Comparison of ENCODE assay signal across 9 cellular contexts in the genomic region with DNA sequence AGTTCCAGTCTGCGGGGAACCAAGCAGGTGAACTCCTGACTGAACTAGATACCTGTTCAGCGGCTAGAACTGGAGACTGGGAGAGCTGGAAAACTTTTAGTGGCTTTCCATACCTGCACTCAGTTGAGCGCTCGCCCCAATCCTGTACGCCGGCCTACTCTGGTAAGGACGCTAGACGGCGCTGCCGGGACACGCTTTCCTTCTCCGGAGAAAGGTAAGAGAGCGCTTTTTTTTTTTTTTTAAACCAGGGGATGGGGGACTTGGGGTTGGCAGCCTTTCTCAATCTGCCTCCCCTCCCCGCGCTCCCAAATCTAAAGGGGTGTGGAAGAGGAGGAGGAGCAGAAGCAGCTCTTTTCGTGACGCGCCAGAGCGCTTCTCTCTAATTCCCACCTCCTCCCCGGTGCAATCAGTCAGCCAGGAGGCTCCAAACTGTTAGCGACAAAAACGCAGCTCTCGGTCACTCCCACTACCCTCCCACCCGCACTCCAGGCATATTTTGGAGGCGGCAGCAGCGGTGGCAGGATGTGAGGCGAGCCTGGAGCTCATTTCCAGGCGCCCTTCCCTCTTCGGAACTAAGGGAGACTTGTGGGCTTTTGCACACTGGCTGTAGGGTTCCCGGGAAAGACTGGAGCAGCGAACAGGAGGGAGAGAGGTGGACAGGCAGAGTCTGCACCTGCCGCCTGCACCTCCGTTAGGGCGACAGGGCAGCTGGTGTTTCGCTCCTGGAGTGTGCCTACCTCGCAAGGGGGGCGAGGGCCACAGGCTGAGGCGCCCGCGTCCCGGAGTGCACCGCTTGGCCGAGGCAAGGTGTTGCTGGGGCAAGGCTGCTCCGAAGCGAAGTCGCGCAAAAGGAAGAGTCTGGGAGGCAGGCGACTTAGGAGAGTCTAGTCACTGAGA. TPM values are rescaled to one million over a fixed set of nuclear protein-coding genes. Genes with fewer than 3 reads are reported as not detected.
A peak's percentile ranks its signal among the peaks of the same experiment; 100 is the strongest.
DNase-seq lines count a peak whose midpoint lies in the region; ATAC-seq, FAIRE-seq and TF ChIP-seq lines count a peak whose summit lies in the region.
"Had no signal": no experiment of that assay in that cellular context is flagged by ENCODE, and none has a peak within 500 bp of the region (broad histone marks: within the 10 kb centered on the region; RNA-seq: fewer than 3 reads in every experiment).

A gene (plus strand): TSS at position 409 of the 897 bp plus-strand sequence.

- H2BK120ac ChIP-seq in mesenchymal stem cell (ENCODE audit: low read depth, low read length), result no peak within 1 kb of the TSS

- ATAC-seq in GM18520 (IDR thresholded peaks at IDR 0.05; ENCODE audit: unreplicated experiment), result no peak
- ATAC-seq in GM21723 (IDR thresholded peaks at IDR 0.05; ENCODE audit: unreplicated experiment), result no peak

- H4K91ac ChIP-seq in mesenchymal stem cell (ENCODE audit: low read length), result no peak within 1 kb of the TSS

- H3K4me1 ChIP-seq in ES-I3 (ENCODE audit: insufficient read depth, low read length) (no peaks in the 10 kb centered on the region), mesenchymal stem cell (ENCODE audit: control insufficient read depth, insufficient read depth, low read depth, low read length) (peaks cover 10% of the 10 kb centered on the region), SJCRH30 (no peaks in the 10 kb centered on the region)

- no peak within 1 kb of the TSS for H3K23ac ChIP-seq in mesenchymal stem cell (ENCODE audit: low read length in 2 of 2)

- H3K18ac ChIP-seq in mesenchymal stem cell (ENCODE audit: low read depth in 1 of 2, low read length in 2 of 2), result no peak within 1 kb of the TSS

- H3K27ac ChIP-seq in mesenchymal stem cell (ENCODE audit: low read length, poor library complexity, severe bottlenecking) (no peak within 1 kb of the TSS), SJCRH30 (no peak within 1 kb of the TSS)

- peak within 1 kb of the TSS; percentile 10 for H3K4me3 ChIP-seq in bronchial epithelial cell (ENCODE audit: low read depth, low read length)
- H3K4me3 ChIP-seq in mesenchymal stem cell (ENCODE audit: insufficient read depth in 1 of 2, low read depth in 1 of 2, low read length in 2 of 2), result no peak within 1 kb of the TSS
- no peak within 1 kb of the TSS for H3K4me3 ChIP-seq in SJCRH30

- H2BK15ac ChIP-seq in mesenchymal stem cell (ENCODE audit: low read depth, poor library complexity, severe bottlenecking), result no peak within 1 kb of the TSS

- H3K27me3 ChIP-seq in bronchial epithelial cell (ENCODE audit: control insufficient read depth, insufficient read depth, low read length) (peaks cover 18% of the 10 kb centered on the region), mesenchymal stem cell (ENCODE audit: control insufficient read depth in 1 of 2, insufficient read depth in 1 of 2, low read length in 2 of 2) (peaks cover 41 to 65% of the 10 kb centered on the region in 2 experiments), SJCRH30 (no peaks in the 10 kb centered on the region)

- H3K36me3 ChIP-seq in ES-I3 (ENCODE audit: insufficient read depth, low read length), result no peaks in the 10 kb centered on the region
- no peaks in the 10 kb centered on the region for H3K36me3 ChIP-seq in bronchial epithelial cell (ENCODE audit: control insufficient read depth, insufficient read depth, low read length)
- H3K36me3 ChIP-seq in mesenchymal stem cell (ENCODE audit: control insufficient read depth in 1 of 2, insufficient read depth in 2 of 2, low read depth in 1 of 2, low read length in 2 of 2), result no peaks in the 10 kb centered on the region
- no peaks in the 10 kb centered on the region for H3K36me3 ChIP-seq in SJCRH30

- no peak within 1 kb of the TSS for H2AFZ ChIP-seq in mesenchymal stem cell (ENCODE audit: low read depth, low read length)

- DNase-seq in HuH-7 (ENCODE audit: low spot score) (peak; percentile 45), bronchial epithelial cell (ENCODE audit: low read depth) (peak; percentile 23), mesenchymal stem cell (peak; percentile 20), DMS79 (lab: John Stamatoyannopoulos, UW) (no peak), SJCRH30 (no peak)

- no peak within 1 kb of the TSS for H4K8ac ChIP-seq in mesenchymal stem cell (ENCODE audit: low read length)

- peak; percentile 77 for TF ChIP-seq CTCF in bronchial epithelial cell (IDR thresholded peaks at IDR 0.05; ENCODE audit: insufficient read depth, low read length, severe bottlenecking)

- no peak within 1 kb of the TSS for H2BK5ac ChIP-seq in mesenchymal stem cell (ENCODE audit: low read depth, low read length, poor library complexity, severe bottlenecking)

- H3K4ac ChIP-seq in mesenchymal stem cell (ENCODE audit: low read depth in 1 of 2, low read length in 2 of 2), result no peak within 1 kb of the TSS

- no peak within 1 kb of the TSS for H2BK12ac ChIP-seq in mesenchymal stem cell (ENCODE audit: low read length in 2 of 2)

- H3K9me3 ChIP-seq in ES-I3 (ENCODE audit: control insufficient read depth, insufficient read depth, low read length) (no peaks in the 10 kb centered on the region), mesenchymal stem cell (ENCODE audit: control insufficient read depth, low read length) (no peaks in the 10 kb centered on the region), SJCRH30 (replicated peaks) (no peaks in the 10 kb centered on the region)

- no peak within 1 kb of the TSS for H2AK5ac ChIP-seq in mesenchymal stem cell (ENCODE audit: low read length, severe bottlenecking)

- peak within 1 kb of the TSS; percentile 68 for H3K4me2 ChIP-seq in mesenchymal stem cell (ENCODE audit: low read length, poor library complexity, severe bottlenecking)

- H3K14ac ChIP-seq in mesenchymal stem cell (ENCODE audit: low read length in 2 of 2), result no peak within 1 kb of the TSS

- 2% methylated on average over 22 of the region's 48 CpGs for WGBS in mesenchymal stem cell

- no peak for FAIRE-seq in bronchial epithelial cell (lab: Jason Lieb, UNC)

- H3K9ac ChIP-seq in ES-I3 (ENCODE audit: low read depth, low read length), result peak within 1 kb of the TSS; percentile 53; the same call in 1 of the 2 replicates
- no peak within 1 kb of the TSS for H3K9ac ChIP-seq in mesenchymal stem cell (ENCODE audit: low read length)

- no peaks in the 10 kb centered on the region for H3K79me1 ChIP-seq in mesenchymal stem cell (replicated peaks; ENCODE audit: low read length, poor library complexity, severe bottlenecking)

RNA-seq across cellular contexts. Expression of the gene that starts here (rescaled TPM):
- total RNA-seq in bronchial epithelial cell, result 0.13 TPM in 1 of 2 replicates, not detected in the other
- 0.07 TPM for polyA plus RNA-seq in mesenchymal stem cell (2013, experiment 1 of 2)
- polyA plus RNA-seq in mesenchymal stem cell (2013, experiment 2 of 2), result 0.10 TPM
- total RNA-seq in SJCRH30 (2014; rRNA removed; shearing (Covaris generic)), result 0.05 and 0.06 TPM in 2 replicates
- total RNA-seq: pulmonary artery endothelial cell had no signal

Comparison
In these comparisons a context has a peak if more than half of its experiments do, and no peak if none do; other contexts are left out.
1. Peak in DNase-seq and H3K4me3 ChIP-seq in bronchial epithelial cell; RNA of the gene not detected or under 1 TPM.
2. DNase-seq: peak in HuH-7 (single experiment) and mesenchymal stem cell (single experiment); none in DMS79 (single experiment) and SJCRH30 (0 of 2).